25 cellular contexts compared by ENCODE assay signal in genomic region chr9:89718176-89718575, GRCh38.
"Had no signal": no experiment of that assay in that cellular context is flagged by ENCODE, and none has a peak within 500 bp of the region (broad histone marks: within the 10 kb centered on the region; RNA-seq: fewer than 3 reads in every experiment).

No MANE protein-coding gene starts in this region.

- H3K36me3 Mint-ChIP-seq: stimulated activated naive B cell treated with anti-CD40 and anti-IgM and Interleukin-4, amounts not matched to agents 10 μg/mL and 1 μg/mL and 100 μg/mL, for 72 hours had no signal

- H3K4me1 ChIP-seq: stomach, testis, thyroid gland, uterus had no signal

- H3K27me3 ChIP-seq: heart left ventricle, left lung, ovary, right atrium auricular region, right lobe of liver, stomach, testis, thyroid gland, transverse colon, upper lobe of right lung, uterus had no signal

- DNase-seq: heart left ventricle; islet precursor cell; left cardiac atrium; left lung; lower lobe of right lung; midbrain; mucosa of descending colon; naive thymus-derived CD4-positive, alpha-beta T cell; ovary; right lobe of liver; stimulated activated CD4-positive, alpha-beta T cell treated with anti-CD3 and anti-CD28 coated beads, Interleukin-12 subunit alpha, Interleukin-12 subunit beta, amount 100 ng/mL, for 4 hours; stimulated activated CD4-positive, alpha-beta T cell treated with anti-CD3 and anti-CD28 coated beads, Interleukin-15, amount 100 ng/mL, for 24 hours; stimulated activated CD4-positive, alpha-beta T cell treated with anti-CD3 and anti-CD28 coated beads, Interleukin-2, amount 100 ng/mL, for 24 hours; stimulated activated CD4-positive, alpha-beta T cell treated with anti-CD3 and anti-CD28 coated beads, Interleukin-4, amount 100 ng/mL, for 1 hour; stimulated activated naive B cell treated with anti-CD40 and anti-IgM and Interleukin-4, amounts not matched to agents 10 μg/mL and 1 μg/mL and 100 μg/mL, for 72 hours; stimulated activated naive CD8-positive, alpha-beta T cell treated with anti-CD3 and anti-CD28 coated beads, Interleukin-15, Interleukin-2, amounts not matched to agents 100 U/mL and 50 U/mL, for 24 hours; stomach; testis; thyroid gland; transverse colon; upper lobe of right lung; uterus had no signal

- H3K4me3 ChIP-seq: heart left ventricle, left lung, lower lobe of right lung, mucosa of descending colon, ovary, right atrium auricular region, right lobe of liver, stomach, testis, thyroid gland, transverse colon, upper lobe of right lung, uterus had no signal

- H3K9me3 ChIP-seq: left lung, lower lobe of right lung, mucosa of descending colon, ovary, right lobe of liver, testis, thyroid gland, transverse colon, upper lobe of right lung, uterus had no signal

- H3K27ac Mint-ChIP-seq: naive thymus-derived CD4-positive, alpha-beta T cell; progenitor cell of endocrine pancreas; stimulated activated naive B cell treated with anti-CD40 and anti-IgM and Interleukin-4, amounts not matched to agents 10 μg/mL and 1 μg/mL and 100 μg/mL, for 72 hours had no signal

- ATAC-seq: heart left ventricle; left lung; lower lobe of right lung; mucosa of descending colon; naive thymus-derived CD4-positive, alpha-beta T cell; natural killer cell treated with Interleukin-12 subunit alpha and Interleukin-12 subunit beta and Interleukin-15 and Interleukin-18, amount 100 ng/mL, for 72 hours; stimulated activated naive B cell treated with anti-CD40 and anti-IgM and Interleukin-4, amounts not matched to agents 10 μg/mL and 1 μg/mL and 100 μg/mL, for 72 hours; stimulated activated naive CD8-positive, alpha-beta T cell treated with anti-CD3 and anti-CD28 coated beads, Interleukin-15, Interleukin-2, amounts not matched to agents 100 U/mL and 50 U/mL, for 24 hours; upper lobe of right lung had no signal

- H3K36me3 ChIP-seq: heart left ventricle, left lung, lower lobe of right lung, ovary, right atrium auricular region, right lobe of liver, stomach, thyroid gland, transverse colon, upper lobe of right lung, uterus had no signal

- H3K4me3 Mint-ChIP-seq: naive thymus-derived CD4-positive, alpha-beta T cell; natural killer cell treated with Interleukin-12 subunit alpha and Interleukin-12 subunit beta and Interleukin-15 and Interleukin-18, amount 100 ng/mL, for 72 hours; stimulated activated naive B cell treated with anti-CD40 and anti-IgM and Interleukin-4, amounts not matched to agents 10 μg/mL and 1 μg/mL and 100 μg/mL, for 72 hours had no signal

- H3K27me3 Mint-ChIP-seq: naive thymus-derived CD4-positive, alpha-beta T cell; natural killer cell treated with Interleukin-12 subunit alpha and Interleukin-12 subunit beta and Interleukin-15 and Interleukin-18, amount 100 ng/mL, for 72 hours; stimulated activated naive B cell treated with anti-CD40 and anti-IgM and Interleukin-4, amounts not matched to agents 10 μg/mL and 1 μg/mL and 100 μg/mL, for 72 hours had no signal

- H3K27ac ChIP-seq: heart left ventricle, left lung, lower lobe of right lung, ovary, stomach, testis, thyroid gland, transverse colon, upper lobe of right lung, uterus had no signal
